ENCODE assay signal across 10 cellular contexts in genomic region chr11:66779651-66780050, GRCh38. TPM values are rescaled to one million over a fixed set of nuclear protein-coding genes. Genes with fewer than 3 reads are reported as not detected.
A peak's percentile ranks its signal among the peaks of the same experiment; 100 is the strongest.
DNase-seq lines count a peak whose midpoint lies in the region; ATAC-seq, FAIRE-seq and TF ChIP-seq lines count a peak whose summit lies in the region.
"Not testable (repeated sequence)": the region's sequence is repeated elsewhere in the genome, so short reads cannot be mapped to it uniquely, and the experiment has no call there.
"Had no signal": no experiment of that assay in that cellular context is flagged by ENCODE, and none has a peak within 500 bp of the region (broad histone marks: within the 10 kb centered on the region; RNA-seq: fewer than 3 reads in every experiment).

No MANE protein-coding gene starts in this region.

- not testable (repeated sequence) for H3K9me3 ChIP-seq in HEK293 (ENCODE audit: control insufficient read depth, insufficient read depth, low read depth, low read length); PC-3 (ENCODE audit: low read length); GM12878 (replicated peaks; ENCODE audit: control insufficient read depth, insufficient read depth, low read length); K562 (replicated peaks; ENCODE audit: control insufficient read depth, insufficient read depth, low read depth, low read length)

- in situ Hi-C loops in GM12878 (cut with MboI); K562 (cut with MboI): not testable (repeated sequence)

- SMC1A ChIA-PET in GM12878 (lab: Charles Lee; ENCODE audit: uncharacterized antibody, unreplicated experiment) = not testable (repeated sequence)

- POLR2A ChIA-PET in HEK293 (lab: Yijun Ruan, JAX); PC-3 (lab: Charles Lee; ENCODE audit: unreplicated experiment); GM12878 (lab: Charles Lee); K562 (lab: Yijun Ruan, JAX): not testable (repeated sequence)

- FAIRE-seq in GM12878 (lab: Jason Lieb, UNC); K562 (lab: Jason Lieb, UNC): not testable (repeated sequence)

- TF ChIP-seq CTCF in HEK293 (tag by site-specific recombination; IDR thresholded peaks at IDR 0.05); PC-3 (conservative IDR thresholded peaks at IDR 0.05; ENCODE audit: low read depth, low read length); GM12878 (IDR thresholded peaks at IDR 0.05 in 2 of 3, conservative IDR thresholded peaks at IDR 0.05 in 1 of 3; ENCODE audit: control insufficient read depth in 2 of 3, extremely low read depth in 1 of 3, insufficient read depth in 1 of 3, low read depth in 3 of 3, low read length in 3 of 3); K562 (IDR thresholded peaks at IDR 0.05 in 2 of 3, conservative IDR thresholded peaks at IDR 0.05 in 1 of 3; ENCODE audit: insufficient read depth in 2 of 3, low read depth in 1 of 3, low read length in 3 of 3): not testable (repeated sequence)

- not testable (repeated sequence) for TF ChIP-seq RAD21 in GM12878 (IDR thresholded peaks at IDR 0.05; ENCODE audit: insufficient read depth, low read depth, low read length); K562 (CRISPR knock-in tag; conservative IDR thresholded peaks at IDR 0.05 in 1 of 2, IDR thresholded peaks at IDR 0.05 in 1 of 2)

- H3K9ac ChIP-seq in PC-3 (ENCODE audit: low read length); GM12878 (ENCODE audit: control insufficient read depth, insufficient read depth, low read length); K562 (ENCODE audit: insufficient read depth in 1 of 2, low read depth in 2 of 2, low read length in 2 of 2): not testable (repeated sequence)

- RAD21 ChIA-PET in GM12878 (lab: Charles Lee; ENCODE audit: unreplicated experiment) = not testable (repeated sequence)

- not testable (repeated sequence) for H4K20me1 ChIP-seq in PC-3 (ENCODE audit: low read length); GM12878 (ENCODE audit: control insufficient read depth, insufficient read depth); K562 (replicated peaks; ENCODE audit: control insufficient read depth, insufficient read depth, low read length)

- not testable (repeated sequence) for H2AFZ ChIP-seq in PC-3 (ENCODE audit: low read length); GM12878 (ENCODE audit: control insufficient read depth, low read depth, low read length); K562 (ENCODE audit: low read depth, low read length)

- not testable (repeated sequence) for H3F3A ChIP-seq in PC-3 (ENCODE audit: low read length, unreplicated experiment)

- ATAC-seq in PC-3, GM12878, K562: not testable (repeated sequence)

- CTCF ChIA-PET in HEK293 (lab: Yijun Ruan, JAX) = interaction anchor here (0.6 kb wide), 1 partner anchor 187 kb away, joined by 3 read pairs; no protein-coding TSS in a partner anchor
- CTCF ChIA-PET in PC-3 (lab: Charles Lee); GM12878 (lab: Yijun Ruan, JAX); K562 (lab: Yijun Ruan, JAX; ENCODE audit: low intra/inter-chr PET ratio): not testable (repeated sequence)

- not testable (repeated sequence) for H3K79me2 ChIP-seq in PC-3 (ENCODE audit: low read length); GM12878 (ENCODE audit: control insufficient read depth, insufficient read depth, low read length); K562 (ENCODE audit: control insufficient read depth, insufficient read depth, low read length)

- intact Hi-C loops in PC-3 (cut with micrococcal nuclease); GM12878 (cut with micrococcal nuclease; ENCODE audit: unreplicated experiment); K562 (cut with micrococcal nuclease): not testable (repeated sequence)

- not testable (repeated sequence) for TF ChIP-seq EP300 in GM12878 (IDR thresholded peaks at IDR 0.05; ENCODE audit: borderline replicate concordance in 1 of 2, control insufficient read depth in 1 of 2, low read depth in 2 of 2, low read length in 2 of 2); K562 (IDR thresholded peaks at IDR 0.05; ENCODE audit: low read length)

- not testable (repeated sequence) for H3K36me3 ChIP-seq in HEK293 (ENCODE audit: control insufficient read depth in 2 of 2, insufficient read depth in 1 of 2, low read length in 2 of 2); PC-3 (ENCODE audit: low read depth, low read length); GM12878 (ENCODE audit: control insufficient read depth in 2 of 2, insufficient read depth in 2 of 2, low read length in 1 of 2); K562 (ENCODE audit: control insufficient read depth, insufficient read depth, low read length)

- H3K4me1 ChIP-seq in HEK293 (ENCODE audit: control insufficient read depth, insufficient read depth, low read length); GM12878 (ENCODE audit: control insufficient read depth, insufficient read depth, low read length); K562 (replicated peaks in 1 of 2; ENCODE audit: control insufficient read depth in 2 of 2, insufficient read depth in 2 of 2, low read length in 2 of 2): not testable (repeated sequence)
- peaks cover 26% of the 10 kb centered on the region for H3K4me1 ChIP-seq in PC-3 (ENCODE audit: insufficient read depth, low read length)

- H3K27ac ChIP-seq in HEK293 (ENCODE audit: extremely low read depth, low read depth, low read length); PC-3 (ENCODE audit: low read length); GM12878 (ENCODE audit: control insufficient read depth, insufficient read depth); K562 (ENCODE audit: extremely low read depth, low read depth, low read length): not testable (repeated sequence)

- BruUV-seq in PC-3 (replicated peaks; lab: Mats Ljungman, UMichigan) (TSS peak; percentile 11), GM12878 (replicated peaks; lab: Mats Ljungman, UMichigan) (TSS peak; percentile 50)
- not testable (repeated sequence) for BruUV-seq in K562 (replicated peaks; lab: Mats Ljungman, UMichigan)

- DNase-seq in PC-3; GM12878 (ENCODE audit: low read depth, low spot score); K562 (ENCODE audit: extremely low read depth in 1 of 4, low spot score in 3 of 4): not testable (repeated sequence)

- H3K9me1 ChIP-seq in K562 (ENCODE audit: control insufficient read depth, insufficient read depth, low read length) = not testable (repeated sequence)

- H3K9me2 ChIP-seq in PC-3 (replicated peaks; ENCODE audit: low read length) = not testable (repeated sequence)

- not testable (repeated sequence) for H3K4me2 ChIP-seq in PC-3 (ENCODE audit: low read length); GM12878 (ENCODE audit: control insufficient read depth, insufficient read depth); K562 (ENCODE audit: insufficient read depth, low read length)

- not testable (repeated sequence) for H3K4me3 ChIP-seq in HEK293 (ENCODE audit: low read depth, low read length); PC-3 (ENCODE audit: low read length); GM12878; K562

- WGBS in GM12878 (ENCODE audit: insufficient coverage, insufficient replicate concordance, low lambda C conversion rate, missing lambda C conversion rate) = 81% methylated on average over 4 of the region's 4 CpGs
- 62% methylated on average over 3 of the region's 4 CpGs for WGBS in K562 (ENCODE audit: insufficient coverage, low coverage, missing lambda C conversion rate)

- H3K27me3 ChIP-seq in PC-3 (ENCODE audit: low read length); GM12878 (replicated peaks in 1 of 2; ENCODE audit: control insufficient read depth in 2 of 2, insufficient read depth in 2 of 2, low read length in 1 of 2); K562 (ENCODE audit: control insufficient read depth in 2 of 2, insufficient read depth in 2 of 2, low read length in 2 of 2): not testable (repeated sequence)

- TF ChIP-seq POLR2A in GM12878 (IDR thresholded peaks at IDR 0.05; ENCODE audit: low read depth, low read length); K562 (conservative IDR thresholded peaks at IDR 0.05): not testable (repeated sequence)

RNA-seq across cellular contexts. Expression of gene SPTBN2, which starts 50.6 kb away (rescaled TPM):
- 74.9 and 154 TPM in 2 replicates for total RNA-seq in PC-3 (2014; rRNA removed)
- total RNA-seq in GM12878 (2013; cell fraction: nucleolus; rRNA removed) = 0.51 and 0.61 TPM in 2 replicates
- total RNA-seq in GM12878 (2014; rRNA removed) = 0.87 and 1.0 TPM in 2 replicates
- total RNA-seq in GM12878 (2014; rRNA removed; fragmentation: Illumina TruSeq; extraction: Trizol) = 0.37 and 0.40 TPM in 2 replicates
- 0.69 and 0.98 TPM in 2 replicates for total RNA-seq in GM12878 (2021)
- polyA plus RNA-seq in GM12878 (2011; ENCODE audit: low read depth) = 1.1 TPM
- not detected in 2 replicates for polyA plus RNA-seq in GM12878 (2011; rRNA removed)
- polyA plus RNA-seq in GM12878 (2011; cell fraction: cytosol; rRNA removed) = under 0.01 and 0.03 TPM in 2 replicates
- polyA plus RNA-seq in GM12878 (2011; cell fraction: nucleus; rRNA removed) = 0.10 and 0.18 TPM in 2 replicates
- 0.47 and 0.63 TPM in 2 replicates for polyA plus RNA-seq in GM12878 (2012)
- polyA plus RNA-seq in GM12878 (2014; fragmentation: Illumina TruSeq; extraction: Trizol) = 0.10 and 0.38 TPM in 2 replicates
- not detected for polyA plus RNA-seq in GM12878 (2014; fragmentation: Nextera tagmentation; extraction: Ambion mirVana)
- polyA plus RNA-seq in GM12878 (2014; rRNA removed) = 0.74 and 0.77 TPM in 2 replicates
- not detected for polyA plus RNA-seq in GM12878 (2016; fragmentation: Nextera tagmentation; extraction: Ambion mirVana)
- 0.05 and 0.22 TPM in 2 replicates for polyA minus RNA-seq in GM12878 (2011; rRNA and poly(A)+ RNA removed)
- 1.3 and 1.5 TPM in 2 replicates for polyA minus RNA-seq in GM12878 (2011; cell fraction: cytosol; rRNA and poly(A)+ RNA removed)
- polyA minus RNA-seq in GM12878 (2011; cell fraction: nucleus; rRNA and poly(A)+ RNA removed) = 0.12 and 0.67 TPM in 2 replicates
- 38.7 and 79.0 TPM in 2 replicates for total RNA-seq in K562 (2011; cell fraction: chromatin; rRNA removed; ENCODE audit: low replicate concordance)
- total RNA-seq in K562 (2011; cell fraction: nucleolus; rRNA removed) = 36.8 and 51.9 TPM in 2 replicates
- 19.7 and 37.4 TPM in 2 replicates for total RNA-seq in K562 (2011; cell fraction: nucleoplasm; rRNA removed)
- 56.5 and 65.5 TPM in 2 replicates for total RNA-seq in K562 (2014; rRNA removed)
- 9.2 and 15.2 TPM in 2 replicates for total RNA-seq in K562 (2014; rRNA removed; fragmentation: Illumina TruSeq; extraction: Trizol)
- 25.5 and 25.6 TPM in 2 replicates for total RNA-seq in K562 (2015; rRNA removed; fragmentation: Illumina TruSeq; extraction: Trizol)
- total RNA-seq in K562 (2021) = 50.0 and 55.6 TPM in 2 replicates
- polyA plus RNA-seq in K562 (2011; rRNA removed) = 12.1 and 15.3 TPM in 2 replicates
- 14.8 and 18.5 TPM in 2 replicates for polyA plus RNA-seq in K562 (2011; cell fraction: cytosol; rRNA removed)
- polyA plus RNA-seq in K562 (2011; cell fraction: nucleus; rRNA removed) = 45.3 and 54.6 TPM in 2 replicates
- polyA plus RNA-seq in K562 (2012) = 34.5 and 42.4 TPM in 2 replicates
- polyA plus RNA-seq in K562 (2014; fragmentation: Illumina TruSeq; extraction: Trizol) = 19.7 and 33.5 TPM in 2 replicates
- under 1 TPM; 0.38 to 0.49 TPM for polyA plus RNA-seq in K562 (2014; fragmentation: Nextera tagmentation; extraction: Ambion mirVana)
- 31.4 and 33.3 TPM in 2 replicates for polyA plus RNA-seq in K562 (2014; rRNA removed)
- 15.2 and 22.3 TPM in 2 replicates for polyA minus RNA-seq in K562 (2011; rRNA and poly(A)+ RNA removed)
- 22.2 and 30.1 TPM in 2 replicates for polyA minus RNA-seq in K562 (2011; cell fraction: cytosol; rRNA and poly(A)+ RNA removed)
- polyA minus RNA-seq in K562 (2011; cell fraction: nucleus; rRNA and poly(A)+ RNA removed) = 10.4 and 25.8 TPM in 2 replicates
- total RNA-seq: CD4-positive, alpha-beta memory T cell; CD4-positive, alpha-beta T cell; CD8-positive, alpha-beta T cell had no signal
- polyA plus RNA-seq: CD14-positive monocyte; CD4-positive, alpha-beta memory T cell; CD4-positive, CD25-positive, alpha-beta regulatory T cell; CD8-positive, alpha-beta memory T cell had no signal

Comparison
In these comparisons a context has a peak if more than half of its experiments do, and no peak if none do; other contexts are left out.
1. RNA of gene SPTBN2, which starts 50.6 kb away (total RNA-seq): 74.9 to 154 TPM in PC-3 and 9.2 to 79.0 TPM in K562; 0.37 to 1.0 TPM in GM12878; every median in the first group is over 4 times any median in the second.